17 cellular contexts compared by ENCODE assay signal in genomic region chr4:61376301-61376700, GRCh38.
DNase-seq lines count a peak whose midpoint lies in the region; ATAC-seq and TF ChIP-seq lines count a peak whose summit lies in the region.
"Had no signal": no experiment of that assay in that cellular context is flagged by ENCODE, and none has a peak within 500 bp of the region (broad histone marks: within the 10 kb centered on the region; RNA-seq: fewer than 3 reads in every experiment).

No MANE protein-coding gene starts in this region.

- H3K4me3 ChIP-seq in heart right ventricle (no peak overlapping the region), cardiac fibroblast (replicated peaks in 1 of 2; ENCODE audit: low read depth in 2 of 2, low read length in 2 of 2) (no peak overlapping the region), dorsolateral prefrontal cortex (no peak overlapping the region)
- H3K4me3 ChIP-seq: BLaER1 treated with 17β-estradiol and CSF1 and Interleukin-3, amounts not matched to agents 10 nM and 100 nM had no signal

- ATAC-seq in left ventricle myocardium superior (peak; percentile 32), heart right ventricle (no peak), GM19324 (IDR thresholded peaks at IDR 0.05; ENCODE audit: low FRiP score, unreplicated experiment) (no peak)
- ATAC-seq: CD8-positive, alpha-beta T cell; HCT116 had no signal

- no peak for DNase-seq in left ventricle myocardium superior
- no peak for DNase-seq in heart right ventricle
- DNase-seq in cardiac fibroblast (ENCODE audit: low read depth in 2 of 2), result peak; percentile 22 to 50
- DNase-seq in iris pigment epithelial cell (ENCODE audit: low read depth), result peak; percentile 5
- no peak for DNase-seq in cortex of kidney (lab: John Stamatoyannopoulos, UW)
- no peak for DNase-seq in dorsolateral prefrontal cortex
- DNase-seq: Calu3; CD8-positive, alpha-beta T cell; DMS79 treated with DMSO at 0.1 percent for 48 hours; GF-D8; GOT3; H7; HFFc6 had no signal

- H3K4me1 ChIP-seq in heart right ventricle, result peaks cover 0 to 17% (median 0%) of the 10 kb centered on the region in 9 donors
- H3K4me1 ChIP-seq: BLaER1 treated with 17β-estradiol and CSF1 and Interleukin-3, amounts not matched to agents 10 nM and 100 nM had no signal

- no peaks in the 10 kb centered on the region for H3K27me3 ChIP-seq in heart right ventricle
- H3K27me3 ChIP-seq in dorsolateral prefrontal cortex, result no peaks in the 10 kb centered on the region
- H3K27me3 ChIP-seq: BLaER1 treated with 17β-estradiol and CSF1 and Interleukin-3, amounts not matched to agents 10 nM and 100 nM had no signal

- H3K27ac ChIP-seq in heart right ventricle (no peak overlapping the region), dorsolateral prefrontal cortex (no peak overlapping the region)
- H3K27ac ChIP-seq: BLaER1 treated with 17β-estradiol and CSF1 and Interleukin-3, amounts not matched to agents 10 nM and 100 nM; HL-60 had no signal

- WGBS in heart right ventricle, 2 donors, result 48 to 62% methylated on average over 3 of the region's 3 CpGs

- TF ChIP-seq CTCF in heart right ventricle (IDR thresholded peaks at IDR 0.05), result no peak
- TF ChIP-seq CTCF in cardiac fibroblast (IDR thresholded peaks at IDR 0.05; ENCODE audit: low read depth, low read length), result no peak
- no peak for TF ChIP-seq CTCF in dorsolateral prefrontal cortex (IDR thresholded peaks at IDR 0.05 in 54 of 56, conservative IDR thresholded peaks at IDR 0.05 in 2 of 56; ENCODE audit: low read depth in 1 of 56, partially characterized antibody in 56 of 56)

- intact Hi-C loops in left ventricle myocardium superior (cut with micrococcal nuclease), result no loop called here
- intact Hi-C loops in heart right ventricle (cut with DNase I), result no loop called here
- intact Hi-C loops in dorsolateral prefrontal cortex (cut with DNase I), result no loop called here

- H3K36me3 ChIP-seq in heart right ventricle, result no peaks in the 10 kb centered on the region
- H3K36me3 ChIP-seq: BLaER1 treated with 17β-estradiol and CSF1 and Interleukin-3, amounts not matched to agents 10 nM and 100 nM had no signal

- peaks cover 0 to 27% (median 8%) of the 10 kb centered on the region in 11 donors for H3K9me3 ChIP-seq in heart right ventricle

Comparison
In these comparisons a context has a peak if more than half of its experiments do, and no peak if none do; other contexts are left out.
1. DNase-seq: peak in cardiac fibroblast (2 of 2) and iris pigment epithelial cell (single experiment); none in left ventricle myocardium superior (single experiment), heart right ventricle (0 of 2), cortex of kidney (single experiment) and dorsolateral prefrontal cortex (0 of 10).